Comparison of ENCODE assay signal across 1 cellular context in the genomic region with DNA sequence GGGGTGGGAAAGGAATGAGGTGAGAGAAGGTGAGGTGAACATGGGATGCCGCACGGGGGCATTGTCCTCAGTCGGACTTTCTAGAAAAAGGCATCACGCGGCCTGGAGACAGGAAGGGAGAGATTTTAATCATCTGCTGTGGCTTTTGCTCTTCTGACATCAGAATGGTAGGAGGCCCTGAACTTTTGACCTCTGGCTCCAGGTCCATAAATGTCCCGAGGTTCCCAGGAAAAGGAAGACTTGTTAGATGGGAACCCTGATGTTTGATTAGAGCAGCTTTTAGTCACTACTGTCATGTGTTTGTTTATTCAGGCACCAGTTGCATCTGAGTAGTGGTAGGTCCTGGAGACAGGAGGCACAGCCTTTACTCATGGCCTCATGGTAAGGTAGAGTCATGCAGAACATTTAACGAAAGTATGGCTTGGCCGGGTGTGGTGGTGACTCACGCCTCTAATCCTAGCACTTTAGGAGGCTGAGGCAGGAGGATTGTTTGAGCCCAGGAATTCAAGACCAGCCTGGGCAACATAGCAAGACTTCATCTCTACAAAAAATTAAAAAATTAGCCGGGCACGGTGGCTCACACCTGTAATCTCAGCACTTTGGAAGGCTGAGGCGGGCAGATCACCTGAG.
TF ChIP-seq lines count a peak whose summit lies in the region.

No MANE protein-coding gene starts in this region.

TF ChIP-seq in HepG2, 621 proteins besides CTCF, POLR2A, EP300 and RAD21 (continued from another document and continues in another):
- TF ChIP-seq TCF12 (IDR thresholded peaks at IDR 0.05) (no peak), TCF12 (CRISPR knock-in tag; IDR thresholded peaks at IDR 0.05) (no peak), ZNF34 (CRISPR knock-in tag; IDR thresholded peaks at IDR 0.05; ENCODE audit: borderline replicate concordance) (0 out of 2 replicates have a peak, but pooled peaks have one; percentile 1), SOX13 (IDR thresholded peaks at IDR 0.05) (peak; percentile 80), SOX13 (CRISPR knock-in tag; conservative IDR thresholded peaks at IDR 0.05 in 1 of 2, IDR thresholded peaks at IDR 0.05 in 1 of 2) (peak in 1 of 2 experiments; percentile 84; a peak in 2 of 4 replicates), NR2C2 (CRISPR knock-in tag; IDR thresholded peaks at IDR 0.05; ENCODE audit: borderline replicate concordance) (peak; percentile 91), ZBTB7A (CRISPR knock-in tag; IDR thresholded peaks at IDR 0.05) (no peak), RBAK (CRISPR knock-in tag; IDR thresholded peaks at IDR 0.05) (no peak), NCOR1 (IDR thresholded peaks at IDR 0.05; ENCODE audit: borderline replicate concordance, low read length) (peak; percentile 91; the same call in 1 of the 2 replicates), ZNF572 (CRISPR knock-in tag; IDR thresholded peaks at IDR 0.05) (no peak), FOXA3 (CRISPR knock-in tag; IDR thresholded peaks at IDR 0.05) (peak; percentile 94), ZNF567 (CRISPR knock-in tag; IDR thresholded peaks at IDR 0.05; ENCODE audit: borderline replicate concordance) (no peak; the same call in 1 of the 2 replicates), ELF4 (CRISPR knock-in tag; IDR thresholded peaks at IDR 0.05; ENCODE audit: borderline replicate concordance) (no peak), RARA (CRISPR knock-in tag; IDR thresholded peaks at IDR 0.05) (peak; percentile 100), LCORL (IDR thresholded peaks at IDR 0.05) (no peak), LCORL (CRISPR knock-in tag; IDR thresholded peaks at IDR 0.05) (peak; percentile 80), ARNTL (CRISPR knock-in tag; IDR thresholded peaks at IDR 0.05) (peak; percentile 87), ZFP1 (CRISPR knock-in tag; IDR thresholded peaks at IDR 0.05) (peak; percentile 58; the same call in 1 of the 2 replicates), ZNF251 (CRISPR knock-in tag; IDR thresholded peaks at IDR 0.05) (no peak), ZNF207 (IDR thresholded peaks at IDR 0.05; ENCODE audit: borderline replicate concordance) (no peak), NPAS2 (CRISPR knock-in tag; IDR thresholded peaks at IDR 0.05; ENCODE audit: borderline replicate concordance) (no peak), FOXK1 (CRISPR knock-in tag; IDR thresholded peaks at IDR 0.05; ENCODE audit: borderline replicate concordance, low read depth) (peak; percentile 83), ZNF543 (CRISPR knock-in tag; IDR thresholded peaks at IDR 0.05) (no peak), ZNF331 (CRISPR knock-in tag; IDR thresholded peaks at IDR 0.05) (peak; percentile 40; the same call in 1 of the 2 replicates), SOX6 (IDR thresholded peaks at IDR 0.05) (no peak), SOX6 (CRISPR knock-in tag; IDR thresholded peaks at IDR 0.05) (peak; percentile 92), PRMT3 (CRISPR knock-in tag; IDR thresholded peaks at IDR 0.05; ENCODE audit: borderline replicate concordance, low read depth) (no peak)
- TF ChIP-seq, protein P1, sequence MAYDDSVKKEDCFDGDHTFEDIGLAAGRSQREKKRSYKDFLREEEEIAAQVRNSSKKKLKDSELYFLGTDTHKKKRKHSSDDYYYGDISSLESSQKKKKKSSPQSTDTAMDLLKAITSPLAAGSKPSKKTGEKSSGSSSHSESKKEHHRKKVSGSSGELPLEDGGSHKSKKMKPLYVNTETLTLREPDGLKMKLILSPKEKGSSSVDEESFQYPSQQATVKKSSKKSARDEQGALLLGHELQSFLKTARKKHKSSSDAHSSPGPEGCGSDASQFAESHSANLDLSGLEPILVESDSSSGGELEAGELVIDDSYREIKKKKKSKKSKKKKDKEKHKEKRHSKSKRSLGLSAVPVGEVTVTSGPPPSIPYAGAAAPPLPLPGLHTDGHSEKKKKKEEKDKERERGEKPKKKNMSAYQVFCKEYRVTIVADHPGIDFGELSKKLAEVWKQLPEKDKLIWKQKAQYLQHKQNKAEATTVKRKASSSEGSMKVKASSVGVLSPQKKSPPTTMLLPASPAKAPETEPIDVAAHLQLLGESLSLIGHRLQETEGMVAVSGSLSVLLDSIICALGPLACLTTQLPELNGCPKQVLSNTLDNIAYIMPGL (CRISPR knock-in tag; IDR thresholded peaks at IDR 0.05; ENCODE audit: borderline replicate concordance in 1 of 2, low read depth in 1 of 2) = peak; percentile 41 to 80; a peak in 2 of 4 replicates
- TF ChIP-seq, protein P2, sequence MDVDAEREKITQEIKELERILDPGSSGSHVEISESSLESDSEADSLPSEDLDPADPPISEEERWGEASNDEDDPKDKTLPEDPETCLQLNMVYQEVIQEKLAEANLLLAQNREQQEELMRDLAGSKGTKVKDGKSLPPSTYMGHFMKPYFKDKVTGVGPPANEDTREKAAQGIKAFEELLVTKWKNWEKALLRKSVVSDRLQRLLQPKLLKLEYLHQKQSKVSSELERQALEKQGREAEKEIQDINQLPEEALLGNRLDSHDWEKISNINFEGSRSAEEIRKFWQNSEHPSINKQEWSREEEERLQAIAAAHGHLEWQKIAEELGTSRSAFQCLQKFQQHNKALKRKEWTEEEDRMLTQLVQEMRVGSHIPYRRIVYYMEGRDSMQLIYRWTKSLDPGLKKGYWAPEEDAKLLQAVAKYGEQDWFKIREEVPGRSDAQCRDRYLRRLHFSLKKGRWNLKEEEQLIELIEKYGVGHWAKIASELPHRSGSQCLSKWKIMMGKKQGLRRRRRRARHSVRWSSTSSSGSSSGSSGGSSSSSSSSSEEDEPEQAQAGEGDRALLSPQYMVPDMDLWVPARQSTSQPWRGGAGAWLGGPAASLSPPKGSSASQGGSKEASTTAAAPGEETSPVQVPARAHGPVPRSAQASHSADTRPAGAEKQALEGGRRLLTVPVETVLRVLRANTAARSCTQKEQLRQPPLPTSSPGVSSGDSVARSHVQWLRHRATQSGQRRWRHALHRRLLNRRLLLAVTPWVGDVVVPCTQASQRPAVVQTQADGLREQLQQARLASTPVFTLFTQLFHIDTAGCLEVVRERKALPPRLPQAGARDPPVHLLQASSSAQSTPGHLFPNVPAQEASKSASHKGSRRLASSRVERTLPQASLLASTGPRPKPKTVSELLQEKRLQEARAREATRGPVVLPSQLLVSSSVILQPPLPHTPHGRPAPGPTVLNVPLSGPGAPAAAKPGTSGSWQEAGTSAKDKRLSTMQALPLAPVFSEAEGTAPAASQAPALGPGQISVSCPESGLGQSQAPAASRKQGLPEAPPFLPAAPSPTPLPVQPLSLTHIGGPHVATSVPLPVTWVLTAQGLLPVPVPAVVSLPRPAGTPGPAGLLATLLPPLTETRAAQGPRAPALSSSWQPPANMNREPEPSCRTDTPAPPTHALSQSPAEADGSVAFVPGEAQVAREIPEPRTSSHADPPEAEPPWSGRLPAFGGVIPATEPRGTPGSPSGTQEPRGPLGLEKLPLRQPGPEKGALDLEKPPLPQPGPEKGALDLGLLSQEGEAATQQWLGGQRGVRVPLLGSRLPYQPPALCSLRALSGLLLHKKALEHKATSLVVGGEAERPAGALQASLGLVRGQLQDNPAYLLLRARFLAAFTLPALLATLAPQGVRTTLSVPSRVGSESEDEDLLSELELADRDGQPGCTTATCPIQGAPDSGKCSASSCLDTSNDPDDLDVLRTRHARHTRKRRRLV (CRISPR knock-in tag; IDR thresholded peaks at IDR 0.05) = no peak
- TF ChIP-seq, protein P3, sequence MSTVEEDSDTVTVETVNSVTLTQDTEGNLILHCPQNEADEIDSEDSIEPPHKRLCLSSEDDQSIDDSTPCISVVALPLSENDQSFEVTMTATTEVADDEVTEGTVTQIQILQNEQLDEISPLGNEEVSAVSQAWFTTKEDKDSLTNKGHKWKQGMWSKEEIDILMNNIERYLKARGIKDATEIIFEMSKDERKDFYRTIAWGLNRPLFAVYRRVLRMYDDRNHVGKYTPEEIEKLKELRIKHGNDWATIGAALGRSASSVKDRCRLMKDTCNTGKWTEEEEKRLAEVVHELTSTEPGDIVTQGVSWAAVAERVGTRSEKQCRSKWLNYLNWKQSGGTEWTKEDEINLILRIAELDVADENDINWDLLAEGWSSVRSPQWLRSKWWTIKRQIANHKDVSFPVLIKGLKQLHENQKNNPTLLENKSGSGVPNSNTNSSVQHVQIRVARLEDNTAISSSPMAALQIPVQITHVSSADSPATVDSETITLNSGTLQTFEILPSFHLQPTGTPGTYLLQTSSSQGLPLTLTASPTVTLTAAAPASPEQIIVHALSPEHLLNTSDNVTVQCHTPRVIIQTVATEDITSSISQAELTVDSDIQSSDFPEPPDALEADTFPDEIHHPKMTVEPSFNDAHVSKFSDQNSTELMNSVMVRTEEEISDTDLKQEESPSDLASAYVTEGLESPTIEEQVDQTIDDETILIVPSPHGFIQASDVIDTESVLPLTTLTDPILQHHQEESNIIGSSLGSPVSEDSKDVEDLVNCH (CRISPR knock-in tag; IDR thresholded peaks at IDR 0.05) = no peak
- TF ChIP-seq, protein P4, sequence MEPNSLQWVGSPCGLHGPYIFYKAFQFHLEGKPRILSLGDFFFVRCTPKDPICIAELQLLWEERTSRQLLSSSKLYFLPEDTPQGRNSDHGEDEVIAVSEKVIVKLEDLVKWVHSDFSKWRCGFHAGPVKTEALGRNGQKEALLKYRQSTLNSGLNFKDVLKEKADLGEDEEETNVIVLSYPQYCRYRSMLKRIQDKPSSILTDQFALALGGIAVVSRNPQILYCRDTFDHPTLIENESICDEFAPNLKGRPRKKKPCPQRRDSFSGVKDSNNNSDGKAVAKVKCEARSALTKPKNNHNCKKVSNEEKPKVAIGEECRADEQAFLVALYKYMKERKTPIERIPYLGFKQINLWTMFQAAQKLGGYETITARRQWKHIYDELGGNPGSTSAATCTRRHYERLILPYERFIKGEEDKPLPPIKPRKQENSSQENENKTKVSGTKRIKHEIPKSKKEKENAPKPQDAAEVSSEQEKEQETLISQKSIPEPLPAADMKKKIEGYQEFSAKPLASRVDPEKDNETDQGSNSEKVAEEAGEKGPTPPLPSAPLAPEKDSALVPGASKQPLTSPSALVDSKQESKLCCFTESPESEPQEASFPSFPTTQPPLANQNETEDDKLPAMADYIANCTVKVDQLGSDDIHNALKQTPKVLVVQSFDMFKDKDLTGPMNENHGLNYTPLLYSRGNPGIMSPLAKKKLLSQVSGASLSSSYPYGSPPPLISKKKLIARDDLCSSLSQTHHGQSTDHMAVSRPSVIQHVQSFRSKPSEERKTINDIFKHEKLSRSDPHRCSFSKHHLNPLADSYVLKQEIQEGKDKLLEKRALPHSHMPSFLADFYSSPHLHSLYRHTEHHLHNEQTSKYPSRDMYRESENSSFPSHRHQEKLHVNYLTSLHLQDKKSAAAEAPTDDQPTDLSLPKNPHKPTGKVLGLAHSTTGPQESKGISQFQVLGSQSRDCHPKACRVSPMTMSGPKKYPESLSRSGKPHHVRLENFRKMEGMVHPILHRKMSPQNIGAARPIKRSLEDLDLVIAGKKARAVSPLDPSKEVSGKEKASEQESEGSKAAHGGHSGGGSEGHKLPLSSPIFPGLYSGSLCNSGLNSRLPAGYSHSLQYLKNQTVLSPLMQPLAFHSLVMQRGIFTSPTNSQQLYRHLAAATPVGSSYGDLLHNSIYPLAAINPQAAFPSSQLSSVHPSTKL (CRISPR knock-in tag; IDR thresholded peaks at IDR 0.05) = peak; percentile 95
- TF ChIP-seq, protein P5, sequence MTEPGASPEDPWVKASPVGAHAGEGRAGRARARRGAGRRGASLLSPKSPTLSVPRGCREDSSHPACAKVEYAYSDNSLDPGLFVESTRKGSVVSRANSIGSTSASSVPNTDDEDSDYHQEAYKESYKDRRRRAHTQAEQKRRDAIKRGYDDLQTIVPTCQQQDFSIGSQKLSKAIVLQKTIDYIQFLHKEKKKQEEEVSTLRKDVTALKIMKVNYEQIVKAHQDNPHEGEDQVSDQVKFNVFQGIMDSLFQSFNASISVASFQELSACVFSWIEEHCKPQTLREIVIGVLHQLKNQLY (CRISPR knock-in tag; IDR thresholded peaks at IDR 0.05) = peak; percentile 23; the same call in 1 of the 2 replicates
- TF ChIP-seq, protein P6, sequence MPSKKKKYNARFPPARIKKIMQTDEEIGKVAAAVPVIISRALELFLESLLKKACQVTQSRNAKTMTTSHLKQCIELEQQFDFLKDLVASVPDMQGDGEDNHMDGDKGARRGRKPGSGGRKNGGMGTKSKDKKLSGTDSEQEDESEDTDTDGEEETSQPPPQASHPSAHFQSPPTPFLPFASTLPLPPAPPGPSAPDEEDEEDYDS (CRISPR knock-in tag; IDR thresholded peaks at IDR 0.05) = no peak
- TF ChIP-seq, protein P7, sequence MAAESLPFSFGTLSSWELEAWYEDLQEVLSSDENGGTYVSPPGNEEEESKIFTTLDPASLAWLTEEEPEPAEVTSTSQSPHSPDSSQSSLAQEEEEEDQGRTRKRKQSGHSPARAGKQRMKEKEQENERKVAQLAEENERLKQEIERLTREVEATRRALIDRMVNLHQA (CRISPR knock-in tag; IDR thresholded peaks at IDR 0.05) = no peak
- TF ChIP-seq, protein P8, sequence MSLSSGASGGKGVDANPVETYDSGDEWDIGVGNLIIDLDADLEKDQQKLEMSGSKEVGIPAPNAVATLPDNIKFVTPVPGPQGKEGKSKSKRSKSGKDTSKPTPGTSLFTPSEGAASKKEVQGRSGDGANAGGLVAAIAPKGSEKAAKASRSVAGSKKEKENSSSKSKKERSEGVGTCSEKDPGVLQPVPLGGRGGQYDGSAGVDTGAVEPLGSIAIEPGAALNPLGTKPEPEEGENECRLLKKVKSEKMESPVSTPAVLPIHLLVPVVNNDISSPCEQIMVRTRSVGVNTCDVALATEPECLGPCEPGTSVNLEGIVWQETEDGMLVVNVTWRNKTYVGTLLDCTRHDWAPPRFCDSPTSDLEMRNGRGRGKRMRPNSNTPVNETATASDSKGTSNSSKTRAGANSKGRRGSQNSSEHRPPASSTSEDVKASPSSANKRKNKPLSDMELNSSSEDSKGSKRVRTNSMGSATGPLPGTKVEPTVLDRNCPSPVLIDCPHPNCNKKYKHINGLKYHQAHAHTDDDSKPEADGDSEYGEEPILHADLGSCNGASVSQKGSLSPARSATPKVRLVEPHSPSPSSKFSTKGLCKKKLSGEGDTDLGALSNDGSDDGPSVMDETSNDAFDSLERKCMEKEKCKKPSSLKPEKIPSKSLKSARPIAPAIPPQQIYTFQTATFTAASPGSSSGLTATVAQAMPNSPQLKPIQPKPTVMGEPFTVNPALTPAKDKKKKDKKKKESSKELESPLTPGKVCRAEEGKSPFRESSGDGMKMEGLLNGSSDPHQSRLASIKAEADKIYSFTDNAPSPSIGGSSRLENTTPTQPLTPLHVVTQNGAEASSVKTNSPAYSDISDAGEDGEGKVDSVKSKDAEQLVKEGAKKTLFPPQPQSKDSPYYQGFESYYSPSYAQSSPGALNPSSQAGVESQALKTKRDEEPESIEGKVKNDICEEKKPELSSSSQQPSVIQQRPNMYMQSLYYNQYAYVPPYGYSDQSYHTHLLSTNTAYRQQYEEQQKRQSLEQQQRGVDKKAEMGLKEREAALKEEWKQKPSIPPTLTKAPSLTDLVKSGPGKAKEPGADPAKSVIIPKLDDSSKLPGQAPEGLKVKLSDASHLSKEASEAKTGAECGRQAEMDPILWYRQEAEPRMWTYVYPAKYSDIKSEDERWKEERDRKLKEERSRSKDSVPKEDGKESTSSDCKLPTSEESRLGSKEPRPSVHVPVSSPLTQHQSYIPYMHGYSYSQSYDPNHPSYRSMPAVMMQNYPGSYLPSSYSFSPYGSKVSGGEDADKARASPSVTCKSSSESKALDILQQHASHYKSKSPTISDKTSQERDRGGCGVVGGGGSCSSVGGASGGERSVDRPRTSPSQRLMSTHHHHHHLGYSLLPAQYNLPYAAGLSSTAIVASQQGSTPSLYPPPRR (CRISPR knock-in tag; IDR thresholded peaks at IDR 0.05; ENCODE audit: borderline replicate concordance) = peak; percentile 79
- TF ChIP-seq, protein P9, sequence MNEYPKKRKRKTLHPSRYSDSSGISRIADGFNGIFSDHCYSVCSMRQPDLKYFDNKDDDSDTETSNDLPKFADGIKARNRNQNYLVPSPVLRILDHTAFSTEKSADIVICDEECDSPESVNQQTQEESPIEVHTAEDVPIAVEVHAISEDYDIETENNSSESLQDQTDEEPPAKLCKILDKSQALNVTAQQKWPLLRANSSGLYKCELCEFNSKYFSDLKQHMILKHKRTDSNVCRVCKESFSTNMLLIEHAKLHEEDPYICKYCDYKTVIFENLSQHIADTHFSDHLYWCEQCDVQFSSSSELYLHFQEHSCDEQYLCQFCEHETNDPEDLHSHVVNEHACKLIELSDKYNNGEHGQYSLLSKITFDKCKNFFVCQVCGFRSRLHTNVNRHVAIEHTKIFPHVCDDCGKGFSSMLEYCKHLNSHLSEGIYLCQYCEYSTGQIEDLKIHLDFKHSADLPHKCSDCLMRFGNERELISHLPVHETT (CRISPR knock-in tag; conservative IDR thresholded peaks at IDR 0.05) = 0 out of 2 replicates have a peak, but pooled peaks have one; percentile 59
